ENCODE assay signal across 14 cellular contexts in genomic region chr17:10041916-10042588, GRCh38.
DNase-seq lines count a peak whose midpoint lies in the region; ATAC-seq and TF ChIP-seq lines count a peak whose summit lies in the region.
"Had no signal": no experiment of that assay in that cellular context is flagged by ENCODE, and none has a peak within 500 bp of the region (broad histone marks: within the 10 kb centered on the region; RNA-seq: fewer than 3 reads in every experiment).

No MANE protein-coding gene starts in this region.

- TF ChIP-seq EP300 in suprapubic skin (IDR thresholded peaks at IDR 0.05): no peak

- no peaks in the 10 kb centered on the region for H3K27me3 ChIP-seq in heart right ventricle
- no peaks in the 10 kb centered on the region for H3K27me3 ChIP-seq in suprapubic skin

- peak; percentile 28 for DNase-seq in activated CD8-positive, alpha-beta T cell treated with anti-CD3 and anti-CD28 coated beads for 36 hours
- no peak for DNase-seq in activated CD8-positive, alpha-beta T cell treated with anti-CD3 and anti-CD28 coated beads, Interleukin-2, amount 10 ng/mL, durations not matched to agents 7 days and 5 days
- no peak for DNase-seq in heart right ventricle
- no peak for DNase-seq in suprapubic skin (ENCODE audit: low spot score in 2 of 2)
- DNase-seq in chondrocyte (ENCODE audit: low spot score): no peak
- DNase-seq in DMS114 treated with DMSO at 0.1 percent for 48 hours (lab: John Stamatoyannopoulos, UW; ENCODE audit: unreplicated experiment): no peak
- DNase-seq in DMS153 (lab: John Stamatoyannopoulos, UW): no peak
- DNase-seq: DMS 273 treated with DMSO at 0.1 percent for 48 hours; naive thymus-derived CD4-positive, alpha-beta T cell; NCI-H1436 treated with DMSO at 0.1 percent for 48 hours had no signal

- no peaks in the 10 kb centered on the region for H3K36me3 Mint-ChIP-seq in activated CD8-positive, alpha-beta T cell treated with anti-CD3 and anti-CD28 coated beads for 36 hours (ENCODE audit: low read depth)
- H3K36me3 Mint-ChIP-seq in activated CD8-positive, alpha-beta T cell treated with anti-CD3 and anti-CD28 coated beads, Interleukin-2, amount 10 ng/mL, durations not matched to agents 7 days and 5 days (ENCODE audit: low read depth): no peaks in the 10 kb centered on the region
- H3K36me3 Mint-ChIP-seq in chondrocyte (ENCODE audit: low read depth): no peaks in the 10 kb centered on the region
- H3K36me3 Mint-ChIP-seq: activated naive CD4-positive, alpha-beta T cell treated with anti-CD3 and anti-CD28 coated beads, Interleukin-2, amount 50 U/mL, for 24 hours; naive thymus-derived CD4-positive, alpha-beta T cell had no signal

- WGBS in heart right ventricle, 2 donors: 67 to 82% methylated on average over 17 of the region's 17 CpGs
- 60% methylated on average over 17 of the region's 17 CpGs for WGBS in suprapubic skin

- TF ChIP-seq CTCF in activated CD8-positive, alpha-beta T cell treated with anti-CD3 and anti-CD28 coated beads for 36 hours (IDR thresholded peaks at IDR 0.05): no peak
- TF ChIP-seq CTCF in heart right ventricle (IDR thresholded peaks at IDR 0.05) (no peak), suprapubic skin (IDR thresholded peaks at IDR 0.05) (no peak), chondrocyte (IDR thresholded peaks at IDR 0.05) (no peak)

- H3K9me3 Mint-ChIP-seq in activated CD8-positive, alpha-beta T cell treated with anti-CD3 and anti-CD28 coated beads for 36 hours: no peaks in the 10 kb centered on the region
- H3K9me3 Mint-ChIP-seq in activated CD8-positive, alpha-beta T cell treated with anti-CD3 and anti-CD28 coated beads, Interleukin-2, amount 10 ng/mL, durations not matched to agents 7 days and 5 days (ENCODE audit: insufficient read depth): no peaks in the 10 kb centered on the region
- no peaks in the 10 kb centered on the region for H3K9me3 Mint-ChIP-seq in chondrocyte (ENCODE audit: low read depth)
- H3K9me3 Mint-ChIP-seq: activated naive CD4-positive, alpha-beta T cell treated with anti-CD3 and anti-CD28 coated beads, Interleukin-2, amount 50 U/mL, for 24 hours; dendritic cell treated with granulocyte-macrophage colony-stimulating factor and Interleukin-4, amounts not matched to agents 40 ng/mL and 50 ng/mL, for 4 days; IgD-negative memory B cell had no signal

- peaks cover 20% of the 10 kb centered on the region for H3K4me1 Mint-ChIP-seq in activated CD8-positive, alpha-beta T cell treated with anti-CD3 and anti-CD28 coated beads for 36 hours (ENCODE audit: low read depth)
- H3K4me1 Mint-ChIP-seq in activated CD8-positive, alpha-beta T cell treated with anti-CD3 and anti-CD28 coated beads, Interleukin-2, amount 10 ng/mL, durations not matched to agents 7 days and 5 days (ENCODE audit: low read depth): peaks cover 3% of the 10 kb centered on the region
- H3K4me1 Mint-ChIP-seq in chondrocyte (ENCODE audit: low read depth): no peaks in the 10 kb centered on the region

- no peak for TF ChIP-seq POLR2A in suprapubic skin (IDR thresholded peaks at IDR 0.05)

- H3K27me3 Mint-ChIP-seq in activated CD8-positive, alpha-beta T cell treated with anti-CD3 and anti-CD28 coated beads for 36 hours: no peaks in the 10 kb centered on the region
- peaks cover 5% of the 10 kb centered on the region for H3K27me3 Mint-ChIP-seq in activated CD8-positive, alpha-beta T cell treated with anti-CD3 and anti-CD28 coated beads, Interleukin-2, amount 10 ng/mL, durations not matched to agents 7 days and 5 days (ENCODE audit: low read depth)
- H3K27me3 Mint-ChIP-seq in chondrocyte (ENCODE audit: low read depth): peaks cover 2% of the 10 kb centered on the region
- H3K27me3 Mint-ChIP-seq: activated naive CD4-positive, alpha-beta T cell treated with anti-CD3 and anti-CD28 coated beads, Interleukin-2, amount 50 U/mL, for 24 hours; dendritic cell treated with granulocyte-macrophage colony-stimulating factor and Interleukin-4, amounts not matched to agents 40 ng/mL and 50 ng/mL, for 4 days; naive thymus-derived CD4-positive, alpha-beta T cell had no signal

- H3K4me1 ChIP-seq in heart right ventricle (peaks cover 0 to 38% (median 21%) of the 10 kb centered on the region in 9 donors), suprapubic skin (peaks cover 34% of the 10 kb centered on the region)

- CTCF ChIA-PET in activated CD8-positive, alpha-beta T cell treated with anti-CD3 and anti-CD28 coated beads for 36 hours (lab: Charles Lee): no interaction called here
- CTCF ChIA-PET in activated CD8-positive, alpha-beta T cell treated with anti-CD3 and anti-CD28 coated beads, Interleukin-2, amount 10 ng/mL, durations not matched to agents 7 days and 5 days (lab: Charles Lee): no interaction called here

- no peak overlapping the region for H3K4me3 Mint-ChIP-seq in activated CD8-positive, alpha-beta T cell treated with anti-CD3 and anti-CD28 coated beads for 36 hours
- no peak overlapping the region for H3K4me3 Mint-ChIP-seq in activated CD8-positive, alpha-beta T cell treated with anti-CD3 and anti-CD28 coated beads, Interleukin-2, amount 10 ng/mL, durations not matched to agents 7 days and 5 days
- no peak overlapping the region for H3K4me3 Mint-ChIP-seq in chondrocyte (ENCODE audit: unreplicated experiment)
- H3K4me3 Mint-ChIP-seq: activated naive CD4-positive, alpha-beta T cell treated with anti-CD3 and anti-CD28 coated beads, Interleukin-2, amount 50 U/mL, for 24 hours; dendritic cell treated with granulocyte-macrophage colony-stimulating factor and Interleukin-4, amounts not matched to agents 40 ng/mL and 50 ng/mL, for 4 days; IgD-negative memory B cell; naive thymus-derived CD4-positive, alpha-beta T cell had no signal

- intact Hi-C loops in activated CD8-positive, alpha-beta T cell treated with anti-CD3 and anti-CD28 coated beads for 36 hours (cut with micrococcal nuclease): no loop called here
- intact Hi-C loops in heart right ventricle (cut with DNase I): loop anchor here in 1 of 10 donors (10.0 kb wide), 1 partner anchor 73 kb away; no protein-coding TSS in a partner anchor

- H3K9me3 ChIP-seq in heart right ventricle (no peaks in the 10 kb centered on the region), suprapubic skin (no peaks in the 10 kb centered on the region)

- POLR2A ChIA-PET in activated CD8-positive, alpha-beta T cell treated with anti-CD3 and anti-CD28 coated beads for 36 hours (lab: Charles Lee): no interaction called here
- POLR2A ChIA-PET in activated CD8-positive, alpha-beta T cell treated with anti-CD3 and anti-CD28 coated beads, Interleukin-2, amount 10 ng/mL, durations not matched to agents 7 days and 5 days (lab: Charles Lee): no interaction called here

- no peak overlapping the region for H3K27ac Mint-ChIP-seq in activated CD8-positive, alpha-beta T cell treated with anti-CD3 and anti-CD28 coated beads for 36 hours
- H3K27ac Mint-ChIP-seq in activated CD8-positive, alpha-beta T cell treated with anti-CD3 and anti-CD28 coated beads, Interleukin-2, amount 10 ng/mL, durations not matched to agents 7 days and 5 days: no peak overlapping the region
- no peak overlapping the region for H3K27ac Mint-ChIP-seq in chondrocyte (ENCODE audit: unreplicated experiment)
- H3K27ac Mint-ChIP-seq: activated naive CD4-positive, alpha-beta T cell treated with anti-CD3 and anti-CD28 coated beads, Interleukin-2, amount 50 U/mL, for 24 hours; dendritic cell treated with granulocyte-macrophage colony-stimulating factor and Interleukin-4, amounts not matched to agents 40 ng/mL and 50 ng/mL, for 4 days; naive thymus-derived CD4-positive, alpha-beta T cell had no signal

- ATAC-seq in activated CD8-positive, alpha-beta T cell treated with anti-CD3 and anti-CD28 coated beads for 36 hours: peak; percentile 66
- no peak for ATAC-seq in activated CD8-positive, alpha-beta T cell treated with anti-CD3 and anti-CD28 coated beads, Interleukin-2, amount 10 ng/mL, durations not matched to agents 7 days and 5 days
- peak; percentile 26 for ATAC-seq in HG03060 (IDR thresholded peaks at IDR 0.05; ENCODE audit: low read depth, unreplicated experiment)
- ATAC-seq in heart right ventricle: peak; percentile 58 to 80 (median 66)
- ATAC-seq: naive thymus-derived CD4-positive, alpha-beta T cell had no signal

- H3K27ac ChIP-seq in heart right ventricle: peak overlapping the region in 9 of 10 donors; percentile 36 to 85 (median 73)
- peak overlapping the region; percentile 78 for H3K27ac ChIP-seq in suprapubic skin

- H3K36me3 ChIP-seq in heart right ventricle (no peaks in the 10 kb centered on the region), suprapubic skin (no peaks in the 10 kb centered on the region)

- H3K4me3 ChIP-seq in heart right ventricle (no peak overlapping the region), suprapubic skin (no peak overlapping the region)
